14 cellular contexts compared by ENCODE assay signal in the genomic region with DNA sequence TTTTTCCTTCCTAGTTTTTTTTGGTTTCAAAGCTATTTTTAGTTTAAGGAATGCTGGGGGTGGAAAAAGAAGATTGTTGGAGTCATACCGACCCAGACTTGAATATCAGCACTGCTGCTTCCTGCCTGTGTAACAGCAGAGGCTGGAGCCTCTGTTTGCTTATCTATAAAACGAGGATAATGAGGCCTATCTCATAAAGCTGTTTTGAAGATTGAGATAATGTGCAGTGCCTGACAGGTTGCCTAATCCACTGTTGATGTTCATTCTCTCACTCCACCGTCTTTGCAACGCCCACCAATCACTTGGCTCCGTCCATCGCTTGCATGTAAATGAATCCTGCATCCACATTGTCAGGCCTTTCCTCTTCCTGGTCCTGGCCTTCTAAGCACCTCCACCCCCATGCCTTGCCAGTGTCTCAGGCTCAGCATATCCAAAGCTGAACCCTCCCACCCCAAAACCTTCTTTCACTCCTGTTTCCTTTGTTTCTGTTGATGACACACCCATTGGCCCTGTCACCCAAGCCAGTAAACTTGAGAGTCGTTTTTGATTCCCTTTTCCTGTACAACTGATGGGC.
DNase-seq lines count a peak whose midpoint lies in the region; FAIRE-seq lines count a peak whose summit lies in the region.
"Had no signal": no experiment of that assay in that cellular context is flagged by ENCODE, and none has a peak within 500 bp of the region (broad histone marks: within the 10 kb centered on the region; RNA-seq: fewer than 3 reads in every experiment).

No MANE protein-coding gene starts in this region.

- no peak overlapping the region for H2BK15ac ChIP-seq in mesenchymal stem cell (ENCODE audit: low read depth, poor library complexity, severe bottlenecking)

- H3K9ac ChIP-seq in mesenchymal stem cell (ENCODE audit: low read length) = no peak overlapping the region
- H3K9ac ChIP-seq: BLaER1 treated with 17β-estradiol and CSF1 and Interleukin-3, amounts not matched to agents 10 nM and 100 nM had no signal

- whole genome bisulfite sequencing in mesenchymal stem cell = 60% methylated on average over 7 of the region's 7 CpGs

- H3K27me3 ChIP-seq in mesenchymal stem cell (ENCODE audit: control insufficient read depth in 1 of 2, insufficient read depth in 1 of 2, low read length in 2 of 2) = no peaks in the 10 kb centered on the region
- H3K27me3 ChIP-seq: BLaER1 treated with 17β-estradiol and CSF1 and Interleukin-3, amounts not matched to agents 10 nM and 100 nM; heart right ventricle had no signal

- H2BK12ac ChIP-seq in mesenchymal stem cell (ENCODE audit: low read length in 2 of 2) = peak overlapping the region in 1 of 2 experiments; percentile 26

- H2BK120ac ChIP-seq in mesenchymal stem cell (ENCODE audit: low read depth, low read length) = no peak overlapping the region

- DNase-seq in DMS153 treated with DMSO at 0.1 percent for 48 hours (lab: John Stamatoyannopoulos, UW; ENCODE audit: unreplicated experiment) = peak; percentile 40
- peak; percentile 72 for DNase-seq in NCI-H1417 treated with DMSO at 0.1 percent for 48 hours (lab: John Stamatoyannopoulos, UW)
- peak; percentile 22 for DNase-seq in amniotic epithelial cell (ENCODE audit: low read depth)
- DNase-seq in mesenchymal stem cell = peak; percentile 22
- DNase-seq in epidermal melanocyte (ENCODE audit: insufficient read length, low spot score) = no peak
- DNase-seq in HTR-8/SVneo (ENCODE audit: insufficient read length, low spot score) = no peak
- no peak for DNase-seq in SHP77 treated with DMSO at 0.1 percent for 48 hours (lab: John Stamatoyannopoulos, UW)
- DNase-seq in NK-92 treated with Interleukin-12 subunit alpha and Interleukin-12 subunit beta, amount 100 ng/mL, for 24 hours (lab: John Stamatoyannopoulos, UW) = no peak
- DNase-seq: activated naive CD4-positive, alpha-beta T cell treated with anti-CD3 and anti-CD28 coated beads for 36 hours; caudate nucleus; GF-D8; heart right ventricle; left ventricle myocardium inferior had no signal

- H4K91ac ChIP-seq in mesenchymal stem cell (ENCODE audit: low read length) = peak overlapping the region; percentile 68

- no peak overlapping the region for H2AK5ac ChIP-seq in mesenchymal stem cell (ENCODE audit: low read length, severe bottlenecking)

- H3K4me1 ChIP-seq in mesenchymal stem cell (ENCODE audit: control insufficient read depth, insufficient read depth, low read depth, low read length) = peaks cover 2% of the 10 kb centered on the region

- no peak overlapping the region for H3K18ac ChIP-seq in mesenchymal stem cell (ENCODE audit: low read depth in 1 of 2, low read length in 2 of 2)

- FAIRE-seq in HTR-8/SVneo (lab: Jason Lieb, UNC) = no peak

- H3K14ac ChIP-seq in mesenchymal stem cell (ENCODE audit: low read length in 2 of 2) = no peak overlapping the region

- H3K4ac ChIP-seq in mesenchymal stem cell (ENCODE audit: low read depth in 1 of 2, low read length in 2 of 2) = no peak overlapping the region

- H3K27ac ChIP-seq in mesenchymal stem cell (ENCODE audit: low read length, poor library complexity, severe bottlenecking) = no peak overlapping the region
- H3K27ac ChIP-seq: BLaER1 treated with 17β-estradiol and CSF1 and Interleukin-3, amounts not matched to agents 10 nM and 100 nM; heart right ventricle; left ventricle myocardium inferior had no signal

- H3K23ac ChIP-seq in mesenchymal stem cell (ENCODE audit: low read length in 2 of 2) = no peak overlapping the region

- no peak overlapping the region for H3K4me3 ChIP-seq in mesenchymal stem cell (ENCODE audit: insufficient read depth in 1 of 2, low read depth in 1 of 2, low read length in 2 of 2)
- H3K4me3 ChIP-seq: BLaER1 treated with 17β-estradiol and CSF1 and Interleukin-3, amounts not matched to agents 10 nM and 100 nM; heart right ventricle; left ventricle myocardium inferior had no signal

- no peaks in the 10 kb centered on the region for H3K9me3 ChIP-seq in mesenchymal stem cell (ENCODE audit: control insufficient read depth, low read length)
- H3K9me3 ChIP-seq: BLaER1 treated with 17β-estradiol and CSF1 and Interleukin-3, amounts not matched to agents 10 nM and 100 nM; heart right ventricle; left ventricle myocardium inferior had no signal

- no peak overlapping the region for H2BK5ac ChIP-seq in mesenchymal stem cell (ENCODE audit: low read depth, low read length, poor library complexity, severe bottlenecking)

- no peaks in the 10 kb centered on the region for H3K79me1 ChIP-seq in mesenchymal stem cell (replicated peaks; ENCODE audit: low read length, poor library complexity, severe bottlenecking)

- H3K36me3 ChIP-seq in mesenchymal stem cell (ENCODE audit: control insufficient read depth in 1 of 2, insufficient read depth in 2 of 2, low read depth in 1 of 2, low read length in 2 of 2) = no peaks in the 10 kb centered on the region
- H3K36me3 ChIP-seq: BLaER1 treated with 17β-estradiol and CSF1 and Interleukin-3, amounts not matched to agents 10 nM and 100 nM; heart right ventricle; left ventricle myocardium inferior had no signal

- H4K8ac ChIP-seq in mesenchymal stem cell (ENCODE audit: low read length) = peak overlapping the region; percentile 45

- no peak overlapping the region for H3K4me2 ChIP-seq in mesenchymal stem cell (ENCODE audit: low read length, poor library complexity, severe bottlenecking)
- H3K4me2 ChIP-seq: BLaER1 treated with 17β-estradiol and CSF1 and Interleukin-3, amounts not matched to agents 10 nM and 100 nM had no signal

- no peak overlapping the region for H2AFZ ChIP-seq in mesenchymal stem cell (ENCODE audit: low read depth, low read length)

Comparison
In these comparisons a context has a peak if more than half of its experiments do, and no peak if none do; other contexts are left out.
1. DNase-seq: peak in DMS153 treated with DMSO at 0.1 percent for 48 hours (single experiment), NCI-H1417 treated with DMSO at 0.1 percent for 48 hours (single experiment), amniotic epithelial cell (single experiment) and mesenchymal stem cell (single experiment); none in epidermal melanocyte (single experiment), HTR-8/SVneo (single experiment), SHP77 treated with DMSO at 0.1 percent for 48 hours (single experiment) and NK-92 treated with Interleukin-12 subunit alpha and Interleukin-12 subunit beta, amount 100 ng/mL, for 24 hours (single experiment).